ENCODE assay signal across 20 cellular contexts in the genomic region with DNA sequence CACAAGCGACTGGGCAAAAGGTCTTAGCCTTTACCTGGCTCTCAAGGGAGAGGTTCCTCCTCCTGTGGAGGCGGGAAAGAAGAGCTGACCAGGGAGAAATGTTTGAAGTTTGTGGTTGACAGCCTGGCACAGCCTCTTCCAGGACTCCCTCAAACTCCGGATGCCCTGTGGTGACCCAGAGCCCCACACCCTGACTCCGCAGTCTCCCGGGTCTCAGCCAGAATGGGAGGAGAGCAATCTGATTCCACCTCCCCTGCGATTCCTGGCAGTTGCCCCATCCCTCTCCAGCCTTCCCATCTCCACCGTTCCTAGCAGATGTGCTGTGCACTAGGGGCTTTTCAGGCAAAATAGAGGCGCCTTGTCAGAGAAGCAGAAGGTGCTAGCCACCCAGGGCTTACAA. TPM values are rescaled to one million over a fixed set of nuclear protein-coding genes. Genes with fewer than 3 reads are reported as not detected.
A peak's percentile ranks its signal among the peaks of the same experiment; 100 is the strongest.
DNase-seq lines count a peak whose midpoint lies in the region; ATAC-seq and TF ChIP-seq lines count a peak whose summit lies in the region.
"Had no signal": no experiment of that assay in that cellular context is flagged by ENCODE, and none has a peak within 500 bp of the region (broad histone marks: within the 10 kb centered on the region; RNA-seq: fewer than 3 reads in every experiment).

No MANE protein-coding gene starts in this region.

- H3K4me1 Mint-ChIP-seq in CD4-positive, CD25-positive, alpha-beta regulatory T cell: peaks cover 0 to 22% (median 5%) of the 10 kb centered on the region in 4 donors

- peak overlapping the region in 2 of 3 donors; percentile 63 to 78 for H3K27ac Mint-ChIP-seq in CD4-positive, CD25-positive, alpha-beta regulatory T cell
- H3K27ac Mint-ChIP-seq: HFFc6 had no signal

- no peak overlapping the region for H3K4me2 ChIP-seq in osteoblast (ENCODE audit: insufficient read depth, low read length)

- no peaks in the 10 kb centered on the region for H3K36me3 ChIP-seq in CD4-positive, CD25-positive, alpha-beta regulatory T cell (ENCODE audit: control insufficient read depth, insufficient read depth, low read length)
- no peaks in the 10 kb centered on the region for H3K36me3 ChIP-seq in osteoblast (ENCODE audit: insufficient read depth, low read length)
- H3K36me3 ChIP-seq: MG63, SJSA1 had no signal

- H3K36me3 Mint-ChIP-seq in CD4-positive, CD25-positive, alpha-beta regulatory T cell: no peaks in the 10 kb centered on the region

- no peak overlapping the region for H3K27ac ChIP-seq in CD4-positive, CD25-positive, alpha-beta regulatory T cell (ENCODE audit: insufficient read depth, low read length, poor library complexity, severe bottlenecking)
- H3K27ac ChIP-seq in osteoblast (ENCODE audit: low read depth, low read length): no peak overlapping the region
- H3K27ac ChIP-seq: SJSA1 had no signal

- no peak for ATAC-seq in CD4-positive, CD25-positive, alpha-beta regulatory T cell (ENCODE audit: low read depth in 2 of 2)
- ATAC-seq: Panc1 had no signal

- H3K27me3 ChIP-seq in CD4-positive, CD25-positive, alpha-beta regulatory T cell (ENCODE audit: control insufficient read depth, insufficient read depth, low read length): no peaks in the 10 kb centered on the region
- no peaks in the 10 kb centered on the region for H3K27me3 ChIP-seq in osteoblast (ENCODE audit: insufficient read depth, low read length)
- H3K27me3 ChIP-seq: MG63 had no signal

- peaks cover 4% of the 10 kb centered on the region for H3K27me3 Mint-ChIP-seq in CD4-positive, CD25-positive, alpha-beta regulatory T cell

- H3K4me3 ChIP-seq in CD4-positive, CD25-positive, alpha-beta regulatory T cell (ENCODE audit: low read depth, low read length): no peak overlapping the region
- no peak overlapping the region for H3K4me3 ChIP-seq in osteoblast (ENCODE audit: insufficient read depth, low read length)
- H3K4me3 ChIP-seq: MG63, SJSA1 had no signal

- H3K9me3 ChIP-seq in CD4-positive, CD25-positive, alpha-beta regulatory T cell (ENCODE audit: control insufficient read depth in 2 of 2, low read length in 2 of 2): no peaks in the 10 kb centered on the region
- no peaks in the 10 kb centered on the region for H3K9me3 ChIP-seq in osteoblast (ENCODE audit: low read depth, low read length)
- H3K9me3 ChIP-seq: MG63, SJSA1 had no signal

- H3K9me3 Mint-ChIP-seq in CD4-positive, CD25-positive, alpha-beta regulatory T cell: no peaks in the 10 kb centered on the region

- no peaks in the 10 kb centered on the region for H4K20me1 ChIP-seq in osteoblast (ENCODE audit: insufficient read depth, low read length)

- no peak for DNase-seq in CD4-positive, CD25-positive, alpha-beta regulatory T cell
- DNase-seq in HT1080 (ENCODE audit: low read depth) (peak; percentile 11), left kidney (ENCODE audit: low read depth, low spot score) (peak; percentile 47), osteoblast (ENCODE audit: insufficient read length, low spot score, missing footprints) (peak; percentile 62), DMS53 treated with DMSO at 0.1 percent for 48 hours (lab: John Stamatoyannopoulos, UW; ENCODE audit: unreplicated experiment) (no peak), iPS-NIHi7 (ENCODE audit: extremely low spot score) (no peak), ureter (ENCODE audit: low spot score) (no peak)
- DNase-seq: AML-193, COR-L47, DMS153, H7, HFFc6, IMR-90, MG63, NCI-H1092, NCI-H1436 treated with DMSO at 0.1 percent for 48 hours, NCI-H2029, NCI-H526 had no signal

- H2AFZ ChIP-seq in osteoblast (ENCODE audit: low read length): no peak overlapping the region

- TF ChIP-seq CTCF in osteoblast (IDR thresholded peaks at IDR 0.05; ENCODE audit: extremely low read depth, low read depth, low read length): no peak

- H3K4me1 ChIP-seq in CD4-positive, CD25-positive, alpha-beta regulatory T cell (ENCODE audit: control insufficient read depth, insufficient read depth, low read length, poor library complexity, severe bottlenecking): peaks cover under 1% of the 10 kb centered on the region
- H3K4me1 ChIP-seq in osteoblast (ENCODE audit: insufficient read depth, low read length): no peaks in the 10 kb centered on the region
- H3K4me1 ChIP-seq: SJSA1 had no signal

- no peak overlapping the region for H3K4me3 Mint-ChIP-seq in CD4-positive, CD25-positive, alpha-beta regulatory T cell
- H3K4me3 Mint-ChIP-seq: HFFc6 had no signal

- no peaks in the 10 kb centered on the region for H3K79me2 ChIP-seq in osteoblast (ENCODE audit: insufficient read depth, low read length)

RNA-seq across cellular contexts. Expression of a gene that starts 5.5 kb away (rescaled TPM):
- total RNA-seq in CD4-positive, CD25-positive, alpha-beta regulatory T cell: 1.5 TPM
- under 1 TPM in 2 of 4 donors, not detected in 2; 0.10 to 0.23 TPM for polyA plus RNA-seq in CD4-positive, CD25-positive, alpha-beta regulatory T cell
- total RNA-seq in HT1080 (2014; rRNA removed; shearing (Covaris generic)): not detected in 2 replicates
- polyA plus RNA-seq in HT1080 (2015; cell fraction: cytosol; rRNA removed): not detected in 2 replicates
- polyA plus RNA-seq in HT1080 (2015; cell fraction: nucleus; rRNA removed): not detected in 2 replicates
- total RNA-seq in osteoblast: not detected in 2 replicates
- total RNA-seq in ureter: not detected
- total RNA-seq: H7, HFFc6, IMR-90, SJSA1 had no signal
- polyA plus RNA-seq: IMR-90 had no signal

RNA-seq across cellular contexts. Expression of a gene that starts 55.2 kb away (rescaled TPM):
- 23.3 TPM for total RNA-seq in CD4-positive, CD25-positive, alpha-beta regulatory T cell
- 10 to 100 TPM in 2 of 4 donors, 1 to 10 TPM in 2; 6.7 to 13.8 (median 9.9) TPM for polyA plus RNA-seq in CD4-positive, CD25-positive, alpha-beta regulatory T cell
- 0.40 and 1.3 TPM in 2 replicates for total RNA-seq in HT1080 (2014; rRNA removed; shearing (Covaris generic))
- polyA plus RNA-seq in HT1080 (2015; cell fraction: cytosol; rRNA removed): 0.60 and 1.2 TPM in 2 replicates
- 2.9 and 7.7 TPM in 2 replicates for polyA plus RNA-seq in HT1080 (2015; cell fraction: nucleus; rRNA removed)
- total RNA-seq in osteoblast (1.2 and 1.4 TPM in 2 replicates), ureter (8.2 TPM)

RNA-seq across cellular contexts. Expression of a gene that starts 57.5 kb away (rescaled TPM):
- 1.8 TPM for total RNA-seq in CD4-positive, CD25-positive, alpha-beta regulatory T cell
- 1 to 10 TPM; 1.2 to 1.7 (median 1.3) TPM for polyA plus RNA-seq in CD4-positive, CD25-positive, alpha-beta regulatory T cell
- total RNA-seq in HT1080 (2014; rRNA removed; shearing (Covaris generic)): not detected in 2 replicates
- polyA plus RNA-seq in HT1080 (2015; cell fraction: cytosol; rRNA removed): not detected in 2 replicates
- not detected in 2 replicates for polyA plus RNA-seq in HT1080 (2015; cell fraction: nucleus; rRNA removed)
- total RNA-seq in osteoblast (not detected in 2 replicates), ureter (1.8 TPM)
- total RNA-seq: HFFc6, IMR-90, SJSA1 had no signal
- polyA plus RNA-seq: IMR-90 had no signal

Comparison
In these comparisons a context has a peak if more than half of its experiments do, and no peak if none do; other contexts are left out.
1. DNase-seq: peak in HT1080 (single experiment), left kidney (single experiment) and osteoblast (single experiment); none in CD4-positive, CD25-positive, alpha-beta regulatory T cell (0 of 3), DMS53 treated with DMSO at 0.1 percent for 48 hours (single experiment), iPS-NIHi7 (single experiment) and ureter (single experiment).